1 cellular context compared by ENCODE assay signal in genomic region chr7:92427193-92427592, GRCh38.
TF ChIP-seq lines count a peak whose summit lies in the region.

No MANE protein-coding gene starts in this region.

TF ChIP-seq in K562, 482 proteins besides CTCF, POLR2A, EP300 and RAD21 (continued from another document):
- TF ChIP-seq, protein P1, sequence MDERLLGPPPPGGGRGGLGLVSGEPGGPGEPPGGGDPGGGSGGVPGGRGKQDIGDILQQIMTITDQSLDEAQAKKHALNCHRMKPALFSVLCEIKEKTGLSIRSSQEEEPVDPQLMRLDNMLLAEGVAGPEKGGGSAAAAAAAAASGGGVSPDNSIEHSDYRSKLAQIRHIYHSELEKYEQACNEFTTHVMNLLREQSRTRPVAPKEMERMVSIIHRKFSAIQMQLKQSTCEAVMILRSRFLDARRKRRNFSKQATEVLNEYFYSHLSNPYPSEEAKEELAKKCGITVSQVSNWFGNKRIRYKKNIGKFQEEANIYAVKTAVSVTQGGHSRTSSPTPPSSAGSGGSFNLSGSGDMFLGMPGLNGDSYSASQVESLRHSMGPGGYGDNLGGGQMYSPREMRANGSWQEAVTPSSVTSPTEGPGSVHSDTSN (CRISPR knock-in tag; IDR thresholded peaks at IDR 0.05; ENCODE audit: low read depth) = no peak
- TF ChIP-seq, protein P1 (tag; conservative IDR thresholded peaks at IDR 0.05; ENCODE audit: low read depth) = no peak
- TF ChIP-seq, protein P2, sequence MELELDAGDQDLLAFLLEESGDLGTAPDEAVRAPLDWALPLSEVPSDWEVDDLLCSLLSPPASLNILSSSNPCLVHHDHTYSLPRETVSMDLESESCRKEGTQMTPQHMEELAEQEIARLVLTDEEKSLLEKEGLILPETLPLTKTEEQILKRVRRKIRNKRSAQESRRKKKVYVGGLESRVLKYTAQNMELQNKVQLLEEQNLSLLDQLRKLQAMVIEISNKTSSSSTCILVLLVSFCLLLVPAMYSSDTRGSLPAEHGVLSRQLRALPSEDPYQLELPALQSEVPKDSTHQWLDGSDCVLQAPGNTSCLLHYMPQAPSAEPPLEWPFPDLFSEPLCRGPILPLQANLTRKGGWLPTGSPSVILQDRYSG (tag; conservative IDR thresholded peaks at IDR 0.05; ENCODE audit: low read depth) = 0 out of 2 replicates have a peak, but pooled peaks have one; percentile 47
- TF ChIP-seq MTA3 (IDR thresholded peaks at IDR 0.05; ENCODE audit: borderline replicate concordance) = no peak
- TF ChIP-seq ZBTB34 (CRISPR knock-in tag; IDR thresholded peaks at IDR 0.05) = no peak
- TF ChIP-seq HDAC2 (IDR thresholded peaks at IDR 0.05) = no peak
- peak; percentile 34; the same call in 1 of the 2 replicates for TF ChIP-seq TCF15 (CRISPR knock-in tag; IDR thresholded peaks at IDR 0.05)
- no peak for TF ChIP-seq ZNF197 (CRISPR knock-in tag; IDR thresholded peaks at IDR 0.05; ENCODE audit: low read depth)
- no peak for TF ChIP-seq ARID3A (IDR thresholded peaks at IDR 0.05; ENCODE audit: borderline replicate concordance, low read depth, low read length)
- TF ChIP-seq SRSF9 (IDR thresholded peaks at IDR 0.05; ENCODE audit: borderline replicate concordance, low read depth, low read length) = no peak
- 0 out of 2 replicates have a peak, but pooled peaks have one; percentile 18 for TF ChIP-seq TAF7 (tag; IDR thresholded peaks at IDR 0.05)
- TF ChIP-seq BMI1 (IDR thresholded peaks at IDR 0.05; ENCODE audit: low read length) = no peak
- TF ChIP-seq, protein P3, sequence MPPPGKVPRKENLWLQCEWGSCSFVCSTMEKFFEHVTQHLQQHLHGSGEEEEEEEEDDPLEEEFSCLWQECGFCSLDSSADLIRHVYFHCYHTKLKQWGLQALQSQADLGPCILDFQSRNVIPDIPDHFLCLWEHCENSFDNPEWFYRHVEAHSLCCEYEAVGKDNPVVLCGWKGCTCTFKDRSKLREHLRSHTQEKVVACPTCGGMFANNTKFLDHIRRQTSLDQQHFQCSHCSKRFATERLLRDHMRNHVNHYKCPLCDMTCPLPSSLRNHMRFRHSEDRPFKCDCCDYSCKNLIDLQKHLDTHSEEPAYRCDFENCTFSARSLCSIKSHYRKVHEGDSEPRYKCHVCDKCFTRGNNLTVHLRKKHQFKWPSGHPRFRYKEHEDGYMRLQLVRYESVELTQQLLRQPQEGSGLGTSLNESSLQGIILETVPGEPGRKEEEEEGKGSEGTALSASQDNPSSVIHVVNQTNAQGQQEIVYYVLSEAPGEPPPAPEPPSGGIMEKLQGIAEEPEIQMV (tag; conservative IDR thresholded peaks at IDR 0.05; ENCODE audit: low read depth) = peak; percentile 60; the same call in 1 of the 2 replicates
- TF ChIP-seq ZNF280A (IDR thresholded peaks at IDR 0.05; ENCODE audit: low read depth, partially characterized antibody) = no peak
- no peak for TF ChIP-seq RB1 (IDR thresholded peaks at IDR 0.05; ENCODE audit: low read depth)
- TF ChIP-seq HOXB6 (CRISPR knock-in tag; IDR thresholded peaks at IDR 0.05; ENCODE audit: borderline replicate concordance) = no peak
- TF ChIP-seq ZFP30 (CRISPR knock-in tag; IDR thresholded peaks at IDR 0.05; ENCODE audit: borderline replicate concordance) = no peak
- no peak for TF ChIP-seq JUNB (CRISPR knock-in tag; conservative IDR thresholded peaks at IDR 0.05)
- TF ChIP-seq E2F3 (CRISPR knock-in tag; IDR thresholded peaks at IDR 0.05) = no peak
- TF ChIP-seq MITF (IDR thresholded peaks at IDR 0.05) = no peak
- TF ChIP-seq YY1 (IDR thresholded peaks at IDR 0.05; ENCODE audit: borderline replicate concordance in 1 of 3, control insufficient read depth in 1 of 3, extremely low read depth in 1 of 3, insufficient read depth in 3 of 3, insufficient read length in 1 of 3, insufficient replicate concordance in 2 of 3, low read depth in 1 of 3, low read length in 2 of 3) = peak in 1 of 3 experiments; percentile 8
- TF ChIP-seq, protein P4, sequence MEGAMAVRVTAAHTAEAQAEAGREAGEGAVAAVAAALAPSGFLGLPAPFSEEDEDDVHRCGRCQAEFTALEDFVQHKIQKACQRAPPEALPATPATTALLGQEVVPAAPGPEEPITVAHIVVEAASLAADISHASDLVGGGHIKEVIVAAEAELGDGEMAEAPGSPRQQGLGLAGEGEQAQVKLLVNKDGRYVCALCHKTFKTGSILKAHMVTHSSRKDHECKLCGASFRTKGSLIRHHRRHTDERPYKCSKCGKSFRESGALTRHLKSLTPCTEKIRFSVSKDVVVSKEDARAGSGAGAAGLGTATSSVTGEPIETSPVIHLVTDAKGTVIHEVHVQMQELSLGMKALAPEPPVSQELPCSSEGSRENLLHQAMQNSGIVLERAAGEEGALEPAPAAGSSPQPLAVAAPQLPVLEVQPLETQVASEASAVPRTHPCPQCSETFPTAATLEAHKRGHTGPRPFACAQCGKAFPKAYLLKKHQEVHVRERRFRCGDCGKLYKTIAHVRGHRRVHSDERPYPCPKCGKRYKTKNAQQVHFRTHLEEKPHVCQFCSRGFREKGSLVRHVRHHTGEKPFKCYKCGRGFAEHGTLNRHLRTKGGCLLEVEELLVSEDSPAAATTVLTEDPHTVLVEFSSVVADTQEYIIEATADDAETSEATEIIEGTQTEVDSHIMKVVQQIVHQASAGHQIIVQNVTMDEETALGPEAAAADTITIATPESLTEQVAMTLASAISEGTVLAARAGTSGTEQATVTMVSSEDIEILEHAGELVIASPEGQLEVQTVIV (CRISPR knock-in tag; IDR thresholded peaks at IDR 0.05; ENCODE audit: borderline replicate concordance) = no peak
- no peak for TF ChIP-seq ATF1 (CRISPR knock-in tag; IDR thresholded peaks at IDR 0.05)
- no peak for TF ChIP-seq ATF1 (tag; IDR thresholded peaks at IDR 0.05)
- no peak for TF ChIP-seq ZNF174 (CRISPR knock-in tag; IDR thresholded peaks at IDR 0.05)
- TF ChIP-seq BRF1 (IDR thresholded peaks at IDR 0.05; ENCODE audit: borderline replicate concordance, extremely low read depth, insufficient read length) = no peak
- TF ChIP-seq, protein P5, sequence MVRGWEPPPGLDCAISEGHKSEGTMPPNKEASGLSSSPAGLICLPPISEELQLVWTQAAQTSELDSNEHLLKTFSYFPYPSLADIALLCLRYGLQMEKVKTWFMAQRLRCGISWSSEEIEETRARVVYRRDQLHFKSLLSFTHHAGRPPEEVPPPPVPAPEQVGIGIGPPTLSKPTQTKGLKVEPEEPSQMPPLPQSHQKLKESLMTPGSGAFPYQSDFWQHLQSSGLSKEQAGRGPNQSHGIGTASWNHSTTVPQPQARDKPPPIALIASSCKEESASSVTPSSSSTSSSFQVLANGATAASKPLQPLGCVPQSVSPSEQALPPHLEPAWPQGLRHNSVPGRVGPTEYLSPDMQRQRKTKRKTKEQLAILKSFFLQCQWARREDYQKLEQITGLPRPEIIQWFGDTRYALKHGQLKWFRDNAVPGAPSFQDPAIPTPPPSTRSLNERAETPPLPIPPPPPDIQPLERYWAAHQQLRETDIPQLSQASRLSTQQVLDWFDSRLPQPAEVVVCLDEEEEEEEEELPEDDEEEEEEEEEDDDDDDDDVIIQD (CRISPR knock-in tag; IDR thresholded peaks at IDR 0.05) = no peak
- no peak for TF ChIP-seq ZNF512 (tag; IDR thresholded peaks at IDR 0.05)
